ENCODE assay signal across 9 cellular contexts in genomic region chr15:24848050-24848449, GRCh38.
DNase-seq lines count a peak whose midpoint lies in the region; ATAC-seq and TF ChIP-seq lines count a peak whose summit lies in the region.
"Had no signal": no experiment of that assay in that cellular context is flagged by ENCODE, and none has a peak within 500 bp of the region (broad histone marks: within the 10 kb centered on the region; RNA-seq: fewer than 3 reads in every experiment).

No MANE protein-coding gene starts in this region.

- H3K36me3 ChIP-seq in trophoblast cell (ENCODE audit: control insufficient read depth in 1 of 2, insufficient read depth in 2 of 2, low read length in 2 of 2) (no peaks in the 10 kb centered on the region), mammary epithelial cell (ENCODE audit: insufficient read depth, low read length) (no peaks in the 10 kb centered on the region)

- ATAC-seq in WTC11: peak; percentile 77
- no peak for ATAC-seq in HG02840 (IDR thresholded peaks at IDR 0.05; ENCODE audit: low FRiP score, unreplicated experiment)

- H3K27me3 ChIP-seq in trophoblast cell (ENCODE audit: insufficient read depth, low read length): no peaks in the 10 kb centered on the region
- no peaks in the 10 kb centered on the region for H3K27me3 ChIP-seq in mammary epithelial cell (ENCODE audit: insufficient read depth, low read length)

- dilution Hi-C loops in mammary epithelial cell (cut with HindIII; ENCODE audit: low sequenced_read_pairs): no loop called here

- H3K23ac ChIP-seq in trophoblast cell (ENCODE audit: low read length): no peak overlapping the region

- H3K27ac ChIP-seq in trophoblast cell (ENCODE audit: low read depth, low read length) (peak overlapping the region; percentile 51), mammary epithelial cell (ENCODE audit: insufficient read depth, low read depth, low read length) (no peak overlapping the region)

- intact Hi-C loops in mammary epithelial cell (cut with micrococcal nuclease): no loop called here

- no peak overlapping the region for H2AK5ac ChIP-seq in trophoblast cell (ENCODE audit: low read length)

- H3K4me3 Mint-ChIP-seq in WTC11: peak overlapping the region; percentile 53

- TF ChIP-seq CTCF in WTC11 (IDR thresholded peaks at IDR 0.05) (no peak), mammary epithelial cell (conservative IDR thresholded peaks at IDR 0.05 in 1 of 2, IDR thresholded peaks at IDR 0.05 in 1 of 2; ENCODE audit: extremely low read depth in 1 of 2, insufficient read depth in 1 of 2, low read depth in 1 of 2, low read length in 2 of 2) (no peak)

- no peaks in the 10 kb centered on the region for H3K79me1 ChIP-seq in trophoblast cell (ENCODE audit: low read length)

- no peaks in the 10 kb centered on the region for H4K20me1 ChIP-seq in mammary epithelial cell (ENCODE audit: insufficient read depth, low read length)

- H3K4me2 ChIP-seq in trophoblast cell (ENCODE audit: low read length): peak overlapping the region; percentile 23
- no peak overlapping the region for H3K4me2 ChIP-seq in mammary epithelial cell (ENCODE audit: insufficient read depth, low read depth, low read length)

- H2BK120ac ChIP-seq in trophoblast cell (ENCODE audit: insufficient read depth, low read length, poor library complexity): no peak overlapping the region

- no peak overlapping the region for H3K4ac ChIP-seq in trophoblast cell (ENCODE audit: low read depth, low read length)

- H3K9me3 ChIP-seq in trophoblast cell (ENCODE audit: insufficient read depth, low read depth, low read length): no peaks in the 10 kb centered on the region
- peaks cover 21% of the 10 kb centered on the region for H3K9me3 ChIP-seq in mammary epithelial cell (replicated peaks; ENCODE audit: insufficient read depth, low read length)

- H4K91ac ChIP-seq in trophoblast cell (ENCODE audit: low read depth, low read length): no peak overlapping the region

- H3K27me3 Mint-ChIP-seq in WTC11 (ENCODE audit: low read depth): no peaks in the 10 kb centered on the region; the same call in 1 of the 2 replicates

- H3K4me3 ChIP-seq in trophoblast cell (ENCODE audit: low read depth, low read length) (peak overlapping the region; percentile 53), mammary epithelial cell (replicated peaks in 1 of 3; ENCODE audit: insufficient read depth in 1 of 3, low read depth in 2 of 3, low read length in 3 of 3) (no peak overlapping the region)

- no peak overlapping the region for H3K18ac ChIP-seq in trophoblast cell (ENCODE audit: low read length)

- BruUV-seq in mammary epithelial cell (replicated peaks; lab: Mats Ljungman, UMichigan): no TSS peak

- no peaks in the 10 kb centered on the region for H3K4me1 ChIP-seq in trophoblast cell (ENCODE audit: control insufficient read depth in 1 of 2, insufficient read depth in 2 of 2, low read length in 2 of 2)
- no peaks in the 10 kb centered on the region for H3K4me1 ChIP-seq in mammary epithelial cell (ENCODE audit: insufficient read depth, low read length)

- H2BK12ac ChIP-seq in trophoblast cell (ENCODE audit: low read length): no peak overlapping the region

- H4K8ac ChIP-seq in trophoblast cell (ENCODE audit: low read depth, low read length): peak overlapping the region; percentile 69

- H3K9me3 Mint-ChIP-seq in WTC11: peaks cover 34% of the 10 kb centered on the region

- H3K79me2 ChIP-seq in trophoblast cell (ENCODE audit: control insufficient read depth, insufficient read depth, low read length, poor library complexity): no peaks in the 10 kb centered on the region
- H3K79me2 ChIP-seq in mammary epithelial cell (ENCODE audit: insufficient read depth, low read length): no peaks in the 10 kb centered on the region

- peaks cover 22% of the 10 kb centered on the region for H3K36me3 Mint-ChIP-seq in WTC11

- peak overlapping the region; percentile 95 for H3K27ac Mint-ChIP-seq in WTC11

- POLR2A ChIA-PET in WTC11 (lab: Charles Lee): no interaction called here

- H2AFZ ChIP-seq in trophoblast cell (ENCODE audit: insufficient read depth, low read length, poor library complexity) (no peak overlapping the region), mammary epithelial cell (ENCODE audit: low read depth, low read length) (no peak overlapping the region)

- CTCF ChIA-PET in WTC11 (lab: Charles Lee): interaction anchor here (0.6 kb wide), 1 partner anchor 171 kb away, joined by 3 read pairs; no protein-coding TSS in a partner anchor
- CTCF ChIA-PET in mammary epithelial cell (lab: Charles Lee; ENCODE audit: low non-redundant PET): no interaction called here

- H2BK5ac ChIP-seq in trophoblast cell (ENCODE audit: low read depth, low read length, poor library complexity): no peak overlapping the region

- peak; percentile 58 for DNase-seq in ELF-1 (ENCODE audit: low read depth, low spot score)
- peak; percentile 42 for DNase-seq in WTC11 (ENCODE audit: low spot score)
- peak; percentile 37 for DNase-seq in globus pallidus (ENCODE audit: low spot score)
- no peak for DNase-seq in trophoblast cell
- DNase-seq in NCI-H446 treated with DMSO at 0.1 percent for 48 hours (lab: John Stamatoyannopoulos, UW): no peak
- no peak for DNase-seq in mammary epithelial cell
- DNase-seq in activated CD4-positive, CD25-positive, alpha-beta regulatory T cell (lab: John Stamatoyannopoulos, UW): no peak
- DNase-seq: effector CD4-positive, alpha-beta T cell had no signal

- peaks cover 22% of the 10 kb centered on the region for H3K4me1 Mint-ChIP-seq in WTC11

- no peak overlapping the region for H4K12ac ChIP-seq in trophoblast cell (ENCODE audit: low read depth, low read length)

- H3K14ac ChIP-seq in trophoblast cell (ENCODE audit: low read length): no peak overlapping the region

- WGBS in trophoblast cell (ENCODE audit: extremely low coverage, insufficient coverage, insufficient read length): no CpG with 5 or more reads among the region's 39 CpGs
- WGBS in mammary epithelial cell (ENCODE audit: low coverage, missing lambda C conversion rate): 31% methylated on average over 9 of the region's 39 CpGs

- H3K9ac ChIP-seq in trophoblast cell (ENCODE audit: low read length): no peak overlapping the region
- H3K9ac ChIP-seq in mammary epithelial cell (ENCODE audit: insufficient read depth, low read length): no peak overlapping the region

- in situ Hi-C loops in mammary epithelial cell (cut with MboI; ENCODE audit: low sequenced_read_pairs in 2 of 2): no loop called here

TF ChIP-seq in WTC11, 78 proteins besides CTCF, POLR2A, EP300 and RAD21 (continues in another document):
- no peak for TF ChIP-seq SOX15 (CRISPR knock-in tag; IDR thresholded peaks at IDR 0.05)
- TF ChIP-seq AFF4 (CRISPR knock-in tag; IDR thresholded peaks at IDR 0.05; ENCODE audit: borderline replicate concordance): no peak
- TF ChIP-seq, protein P1, sequence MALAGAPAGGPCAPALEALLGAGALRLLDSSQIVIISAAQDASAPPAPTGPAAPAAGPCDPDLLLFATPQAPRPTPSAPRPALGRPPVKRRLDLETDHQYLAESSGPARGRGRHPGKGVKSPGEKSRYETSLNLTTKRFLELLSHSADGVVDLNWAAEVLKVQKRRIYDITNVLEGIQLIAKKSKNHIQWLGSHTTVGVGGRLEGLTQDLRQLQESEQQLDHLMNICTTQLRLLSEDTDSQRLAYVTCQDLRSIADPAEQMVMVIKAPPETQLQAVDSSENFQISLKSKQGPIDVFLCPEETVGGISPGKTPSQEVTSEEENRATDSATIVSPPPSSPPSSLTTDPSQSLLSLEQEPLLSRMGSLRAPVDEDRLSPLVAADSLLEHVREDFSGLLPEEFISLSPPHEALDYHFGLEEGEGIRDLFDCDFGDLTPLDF (CRISPR knock-in tag; IDR thresholded peaks at IDR 0.05): no peak
- no peak for TF ChIP-seq ZNF396 (CRISPR knock-in tag; IDR thresholded peaks at IDR 0.05; ENCODE audit: borderline replicate concordance)
- TF ChIP-seq, protein P2, sequence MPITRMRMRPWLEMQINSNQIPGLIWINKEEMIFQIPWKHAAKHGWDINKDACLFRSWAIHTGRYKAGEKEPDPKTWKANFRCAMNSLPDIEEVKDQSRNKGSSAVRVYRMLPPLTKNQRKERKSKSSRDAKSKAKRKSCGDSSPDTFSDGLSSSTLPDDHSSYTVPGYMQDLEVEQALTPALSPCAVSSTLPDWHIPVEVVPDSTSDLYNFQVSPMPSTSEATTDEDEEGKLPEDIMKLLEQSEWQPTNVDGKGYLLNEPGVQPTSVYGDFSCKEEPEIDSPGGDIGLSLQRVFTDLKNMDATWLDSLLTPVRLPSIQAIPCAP (CRISPR knock-in tag; IDR thresholded peaks at IDR 0.05): no peak

Comparison
In these comparisons a context has a peak if more than half of its experiments do, and no peak if none do; other contexts are left out.
1. DNase-seq: peak in ELF-1 (single experiment), WTC11 (single experiment) and globus pallidus (single experiment); none in trophoblast cell (0 of 2), NCI-H446 treated with DMSO at 0.1 percent for 48 hours (single experiment), mammary epithelial cell (single experiment) and activated CD4-positive, CD25-positive, alpha-beta regulatory T cell (0 of 4).